Comparison of ENCODE assay signal across 1 cellular context in the genomic region with DNA sequence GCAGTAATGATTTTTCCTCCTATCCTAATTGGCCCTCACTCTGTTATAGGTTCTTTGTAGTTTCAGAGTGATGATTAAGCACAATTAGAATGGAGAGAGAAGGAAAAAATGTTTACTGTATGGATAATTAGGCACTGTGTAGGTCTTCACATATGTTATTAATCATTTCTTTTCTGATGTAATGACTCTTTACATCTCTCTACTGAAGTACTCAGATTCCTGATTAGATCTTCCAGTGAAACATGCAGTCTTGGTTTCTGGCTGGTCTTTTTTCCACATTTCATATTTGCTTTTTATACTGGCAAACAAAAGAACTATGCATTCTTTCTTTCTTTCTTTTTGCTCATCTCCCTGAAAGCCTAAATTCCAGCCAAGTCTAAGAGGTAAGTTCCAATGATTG.
A peak's percentile ranks its signal among the peaks of the same experiment; 100 is the strongest.
TF ChIP-seq lines count a peak whose summit lies in the region.

No MANE protein-coding gene starts in this region.

TF ChIP-seq in A549, 52 proteins besides CTCF, POLR2A, EP300 and RAD21 (continued from another document):
- TF ChIP-seq MAFK (IDR thresholded peaks at IDR 0.05; ENCODE audit: partially characterized antibody), result peak; percentile 14
